Comparison of ENCODE assay signal across 1 cellular context in genomic region chr18:27184115-27185024, GRCh38.
TF ChIP-seq lines count a peak whose summit lies in the region.

No MANE protein-coding gene starts in this region.

TF ChIP-seq in GM12878, 131 proteins besides CTCF, POLR2A, EP300 and RAD21:
- TF ChIP-seq, protein P1, sequence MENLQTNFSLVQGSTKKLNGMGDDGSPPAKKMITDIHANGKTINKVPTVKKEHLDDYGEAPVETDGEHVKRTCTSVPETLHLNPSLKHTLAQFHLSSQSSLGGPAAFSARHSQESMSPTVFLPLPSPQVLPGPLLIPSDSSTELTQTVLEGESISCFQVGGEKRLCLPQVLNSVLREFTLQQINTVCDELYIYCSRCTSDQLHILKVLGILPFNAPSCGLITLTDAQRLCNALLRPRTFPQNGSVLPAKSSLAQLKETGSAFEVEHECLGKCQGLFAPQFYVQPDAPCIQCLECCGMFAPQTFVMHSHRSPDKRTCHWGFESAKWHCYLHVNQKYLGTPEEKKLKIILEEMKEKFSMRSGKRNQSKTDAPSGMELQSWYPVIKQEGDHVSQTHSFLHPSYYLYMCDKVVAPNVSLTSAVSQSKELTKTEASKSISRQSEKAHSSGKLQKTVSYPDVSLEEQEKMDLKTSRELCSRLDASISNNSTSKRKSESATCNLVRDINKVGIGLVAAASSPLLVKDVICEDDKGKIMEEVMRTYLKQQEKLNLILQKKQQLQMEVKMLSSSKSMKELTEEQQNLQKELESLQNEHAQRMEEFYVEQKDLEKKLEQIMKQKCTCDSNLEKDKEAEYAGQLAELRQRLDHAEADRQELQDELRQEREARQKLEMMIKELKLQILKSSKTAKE (IDR thresholded peaks at IDR 0.05; ENCODE audit: low read depth, poor library complexity, severe bottlenecking), result no peak
- peak; percentile 52 for TF ChIP-seq SUZ12 (IDR thresholded peaks at IDR 0.05; ENCODE audit: unreplicated experiment)
